In the genomic region with DNA sequence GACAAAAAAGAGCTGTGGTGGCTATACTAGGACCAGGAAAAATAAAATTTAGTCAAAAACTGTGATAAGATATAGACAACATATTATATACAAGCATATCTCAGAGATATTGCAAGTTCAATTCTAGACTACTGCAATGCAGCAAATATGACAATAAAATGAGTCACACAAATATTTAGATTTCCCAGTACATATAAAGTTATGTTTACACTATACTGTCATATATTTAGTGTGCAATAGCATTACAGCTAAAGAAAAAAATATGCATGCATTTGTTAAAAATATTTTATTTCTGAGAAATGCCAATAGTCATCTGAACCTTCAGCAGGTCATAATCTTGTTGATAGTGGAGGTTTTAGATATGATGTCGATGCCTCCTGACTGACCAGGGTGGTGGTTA, we compare ENCODE assay signal across 32 cellular contexts.
"Had no signal": no experiment of that assay in that cellular context is flagged by ENCODE, and none has a peak within 500 bp of the region (broad histone marks: within the 10 kb centered on the region; RNA-seq: fewer than 3 reads in every experiment).

No MANE protein-coding gene starts in this region.

- H3K27me3 ChIP-seq: adrenal gland, body of pancreas, colonic mucosa had no signal

- H3K4me3 ChIP-seq: adrenal gland, body of pancreas, colonic mucosa, dorsolateral prefrontal cortex had no signal

- H3K9me3 Mint-ChIP-seq: activated naive CD4-positive, alpha-beta T cell treated with anti-CD3 and anti-CD28 coated beads, Interleukin-2, amount 50 U/mL, for 24 hours had no signal

- ATAC-seq: activated CD4-positive, CD25-positive, alpha-beta regulatory T cell treated with anti-CD3 and anti-CD28 coated beads, Interleukin-2, amount 50 U/mL, for 24 hours; activated CD8-positive, alpha-beta T cell treated with anti-CD3 and anti-CD28 coated beads for 36 hours; activated naive CD8-positive, alpha-beta T cell treated with anti-CD3 and anti-CD28 coated beads, Interleukin-2, amount 50 U/mL, for 24 hours; activated T-cell treated with anti-CD3 and anti-CD28 coated beads, Interleukin-2, amount 50 U/mL, for 4 hours; activated T-helper 17 cell treated with anti-CD3 and anti-CD28 coated beads, Interleukin-2, amount 50 U/mL, for 72 hours; body of pancreas; esophagus mucosa had no signal

- DNase-seq: activated B cell treated with CpG ODN at 0.5 μM for 24 hours; activated CD4-positive, alpha-beta T cell treated with anti-CD3 and anti-CD28 coated beads for 48 hours; activated CD4-positive, alpha-beta T cell treated with anti-CD3 and anti-CD28 coated beads, Interleukin-2, amount 50 U/mL, for 1 hour; activated CD4-positive, alpha-beta T cell treated with anti-CD3 and anti-CD28 coated beads, Interleukin-2, amount 50 U/mL, for 48 hours; activated CD8-positive, alpha-beta memory T cell treated with anti-CD3 and anti-CD28 coated beads for 24 hours; activated CD8-positive, alpha-beta T cell treated with anti-CD3 and anti-CD28 coated beads for 36 hours; activated effector memory CD4-positive, alpha-beta T cell treated with Interleukin-2 at 50 U/mL for 16 hours; activated gamma-delta T cell treated with Interleukin-2 at 50 U/mL for 16 hours; activated naive CD4-positive, alpha-beta T cell treated with Interleukin-2 at 50 U/mL for 16 hours; activated naive CD8-positive, alpha-beta T cell treated with anti-CD3 and anti-CD28 coated beads for 36 hours; activated naive CD8-positive, alpha-beta T cell treated with anti-CD3 and anti-CD28 coated beads, Interleukin-2, amount 50 U/mL, for 24 hours; activated T-cell treated with anti-CD3 and anti-CD28 coated beads, Interleukin-2, amount 50 U/mL, for 4 hours; adrenal gland; amygdala; aorta; body of pancreas; caudate nucleus; colonic mucosa; dorsolateral prefrontal cortex; effector memory CD4-positive, alpha-beta T cell; endodermal cell; foreskin fibroblast; head of caudate nucleus; T1000; WERI-Rb-1 had no signal

- H3K36me3 ChIP-seq: adrenal gland, colonic mucosa, WERI-Rb-1 had no signal

- H3K4me1 Mint-ChIP-seq: activated B cell treated with CpG ODN at 0.5 μM for 24 hours; activated naive CD4-positive, alpha-beta T cell treated with anti-CD3 and anti-CD28 coated beads, Interleukin-2, amount 50 U/mL, for 24 hours; activated naive CD8-positive, alpha-beta T cell treated with anti-CD3 and anti-CD28 coated beads, Interleukin-2, amount 50 U/mL, for 24 hours; activated T-helper 17 cell treated with anti-CD3 and anti-CD28 coated beads, Interleukin-2, amount 50 U/mL, for 72 hours had no signal

- H3K4me1 ChIP-seq: adrenal gland, body of pancreas, colonic mucosa had no signal

- H3K4me3 Mint-ChIP-seq: activated B cell treated with CpG ODN at 0.5 μM for 24 hours; activated CD8-positive, alpha-beta T cell treated with anti-CD3 and anti-CD28 coated beads for 36 hours; activated naive CD4-positive, alpha-beta T cell treated with anti-CD3 and anti-CD28 coated beads, Interleukin-2, amount 50 U/mL, for 24 hours; activated naive CD8-positive, alpha-beta T cell treated with anti-CD3 and anti-CD28 coated beads for 36 hours; activated naive CD8-positive, alpha-beta T cell treated with anti-CD3 and anti-CD28 coated beads, Interleukin-2, amount 50 U/mL, for 24 hours; activated T-cell treated with anti-CD3 and anti-CD28 coated beads, Interleukin-2, amount 50 U/mL, for 4 hours; activated T-helper 17 cell treated with anti-CD3 and anti-CD28 coated beads, Interleukin-2, amount 50 U/mL, for 72 hours; dendritic cell treated with granulocyte-macrophage colony-stimulating factor and Interleukin-4, amounts not matched to agents 40 ng/mL and 50 ng/mL, for 4 days; endodermal cell; T-helper 1 cell treated with Interleukin-12 subunit alpha and Interleukin-12 subunit beta and Interleukin-4 antibody, amounts not matched to agents 30 μg/mL and 1 μg/mL, for 36 hours; T-helper 2 cell treated with Interferon-gamma antibody and Interleukin-4, amounts not matched to agents 5 μg/mL and 100 μg/mL, for 36 hours had no signal

- H3K9me3 ChIP-seq: body of pancreas, colonic mucosa had no signal

- H3K36me3 Mint-ChIP-seq: activated naive CD4-positive, alpha-beta T cell treated with anti-CD3 and anti-CD28 coated beads, Interleukin-2, amount 50 U/mL, for 24 hours had no signal

- H3K27ac ChIP-seq: adrenal gland, body of pancreas, colonic mucosa, dorsolateral prefrontal cortex, WERI-Rb-1 had no signal

- H3K27me3 Mint-ChIP-seq: activated CD8-positive, alpha-beta T cell treated with anti-CD3 and anti-CD28 coated beads for 36 hours; activated naive CD8-positive, alpha-beta T cell treated with anti-CD3 and anti-CD28 coated beads for 36 hours; activated T-helper 17 cell treated with anti-CD3 and anti-CD28 coated beads, Interleukin-2, amount 50 U/mL, for 72 hours; dendritic cell treated with granulocyte-macrophage colony-stimulating factor and Interleukin-4, amounts not matched to agents 40 ng/mL and 50 ng/mL, for 4 days had no signal

- H3K27ac Mint-ChIP-seq: activated B cell treated with CpG ODN at 0.5 μM for 24 hours; activated CD8-positive, alpha-beta T cell treated with anti-CD3 and anti-CD28 coated beads for 36 hours; activated naive CD4-positive, alpha-beta T cell treated with anti-CD3 and anti-CD28 coated beads, Interleukin-2, amount 50 U/mL, for 24 hours; activated naive CD8-positive, alpha-beta T cell treated with anti-CD3 and anti-CD28 coated beads for 36 hours; activated naive CD8-positive, alpha-beta T cell treated with anti-CD3 and anti-CD28 coated beads, Interleukin-2, amount 50 U/mL, for 24 hours; activated T-helper 17 cell treated with anti-CD3 and anti-CD28 coated beads, Interleukin-2, amount 50 U/mL, for 72 hours; dendritic cell treated with granulocyte-macrophage colony-stimulating factor and Interleukin-4, amounts not matched to agents 40 ng/mL and 50 ng/mL, for 4 days; endodermal cell; T-helper 1 cell treated with Interleukin-12 subunit alpha and Interleukin-12 subunit beta and Interleukin-4 antibody, amounts not matched to agents 30 μg/mL and 1 μg/mL, for 36 hours; T-helper 2 cell treated with Interferon-gamma antibody and Interleukin-4, amounts not matched to agents 5 μg/mL and 100 μg/mL, for 36 hours had no signal
